8 cellular contexts compared by ENCODE assay signal in genomic region chr17:49227436-49228261, GRCh38. TPM values are rescaled to one million over a fixed set of nuclear protein-coding genes. Genes with fewer than 3 reads are reported as not detected.
DNase-seq lines count a peak whose midpoint lies in the region; ATAC-seq, FAIRE-seq and TF ChIP-seq lines count a peak whose summit lies in the region.

No MANE protein-coding gene starts in this region.

- H3K4me2 ChIP-seq in keratinocyte (ENCODE audit: control insufficient read depth, extremely low read depth, insufficient read depth, low read depth, low read length): no peak overlapping the region

- peaks cover 12% of the 10 kb centered on the region for H3K4me1 ChIP-seq in keratinocyte (ENCODE audit: control insufficient read depth, extremely low read depth, insufficient read depth, low read length)

- CTCF ChIA-PET in MCF 10A (lab: Yijun Ruan, JAX): interaction anchor here (0.5 to 2.4 kb wide), 42 partner anchors 13 to 1257 kb away, joined by 3 to 13 read pairs (median 4); partner anchors contain the start of genes ATP5MC1, CDK5RAP3 and HOXB5

- H3K27me3 Mint-ChIP-seq in MCF 10A (ENCODE audit: insufficient read depth, unreplicated experiment): peaks cover 26% of the 10 kb centered on the region

- no peak overlapping the region for H2AFZ ChIP-seq in keratinocyte (ENCODE audit: control insufficient read depth, low read length)

- DNase-seq in GM12891 (ENCODE audit: insufficient read length, low spot score) (peak; percentile 54), NCI-H2107 (lab: John Stamatoyannopoulos, UW) (peak; percentile 8), MCF 10A (ENCODE audit: unreplicated experiment) (peak; percentile 74), keratinocyte (ENCODE audit: low read depth, low spot score) (peak; percentile 38)
- peak; percentile 67 to 71 (median 70) for DNase-seq in stimulated activated CD4-positive, alpha-beta T cell treated with anti-CD3 and anti-CD28 coated beads, Interleukin-1b, Interleukin-23, amount 100 ng/mL, for 24 hours (ENCODE audit: low read depth in 4 of 4, low spot score in 1 of 4)

- peak; percentile 88 for FAIRE-seq in GM12891 (lab: Jason Lieb, UNC)
- FAIRE-seq in keratinocyte (lab: Jason Lieb, UNC): peak; percentile 75

- dilution Hi-C loops in keratinocyte (cut with MboI; ENCODE audit: extremely low pct_ligation_motif_present, low sequenced_read_pairs): no loop called here

- no peak for ATAC-seq in GM21447 (IDR thresholded peaks at IDR 0.05; ENCODE audit: unreplicated experiment)

- H3K4me1 Mint-ChIP-seq in MCF 10A (ENCODE audit: insufficient read depth, unreplicated experiment): no peaks in the 10 kb centered on the region

- TF ChIP-seq POLR2A in GM12891 (IDR thresholded peaks at IDR 0.05; ENCODE audit: low read depth, low read length): peak; percentile 59; the same call in 1 of the 2 replicates

- H3K36me3 ChIP-seq in keratinocyte (ENCODE audit: control insufficient read depth in 2 of 2, extremely low read depth in 1 of 2, insufficient read depth in 2 of 2, low read length in 2 of 2): no peaks in the 10 kb centered on the region

- no peak overlapping the region for H3K4me3 Mint-ChIP-seq in MCF 10A (ENCODE audit: unreplicated experiment)

- no peaks in the 10 kb centered on the region for H3K36me3 Mint-ChIP-seq in MCF 10A (ENCODE audit: insufficient read depth, unreplicated experiment)

- H3K4me3 ChIP-seq in keratinocyte (ENCODE audit: control insufficient read depth in 2 of 3, extremely low read depth in 1 of 3, insufficient read depth in 2 of 3, low read depth in 1 of 3, low read length in 3 of 3): no peak overlapping the region

- H3K9me3 Mint-ChIP-seq in MCF 10A (ENCODE audit: unreplicated experiment): no peaks in the 10 kb centered on the region

- no peaks in the 10 kb centered on the region for H3K79me2 ChIP-seq in keratinocyte (ENCODE audit: control insufficient read depth, insufficient read depth, low read length)

- POLR2A ChIA-PET in MCF 10A (lab: Yijun Ruan, JAX): interaction anchor here (0.6 to 1.4 kb wide), 2 partner anchors 13 to 112 kb away, joined by 3 read pairs; no protein-coding TSS in a partner anchor

- no TSS peak for BruUV-seq in MCF 10A (replicated peaks; lab: Mats Ljungman, UMichigan)

- intact Hi-C loops in MCF 10A (cut with micrococcal nuclease): loop anchor here (1.0 to 2.0 kb wide), 2 partner anchors 49 to 63 kb away; no protein-coding TSS in a partner anchor

- H3K9me1 ChIP-seq in keratinocyte (ENCODE audit: control insufficient read depth, extremely low read depth, insufficient read depth, low read length): no peaks in the 10 kb centered on the region

- peak; percentile 95 for TF ChIP-seq CTCF in 22Rv1 (IDR thresholded peaks at IDR 0.05)
- peak; percentile 97 for TF ChIP-seq CTCF in VCaP (conservative IDR thresholded peaks at IDR 0.05)
- TF ChIP-seq CTCF in MCF 10A (IDR thresholded peaks at IDR 0.05; ENCODE audit: unreplicated experiment): peak; percentile 89
- peak; percentile 80 to 94 (median 81) for TF ChIP-seq CTCF in keratinocyte (optimal IDR thresholded peaks at IDR 0.05 in 1 of 3, IDR thresholded peaks at IDR 0.05 in 1 of 3, conservative IDR thresholded peaks at IDR 0.05 in 1 of 3; ENCODE audit: extremely low read depth in 1 of 3, insufficient read depth in 2 of 3, low read length in 3 of 3)

- H3K27ac Mint-ChIP-seq in MCF 10A (ENCODE audit: low read depth, unreplicated experiment): no peak overlapping the region

- H4K20me1 ChIP-seq in keratinocyte (ENCODE audit: control insufficient read depth, extremely low read depth, insufficient read depth, low read length): no peaks in the 10 kb centered on the region

- peaks cover 77% of the 10 kb centered on the region for H3K27me3 ChIP-seq in keratinocyte (ENCODE audit: control insufficient read depth, extremely low read depth, insufficient read depth, low read length)

- no peak overlapping the region for H3K9ac ChIP-seq in keratinocyte (ENCODE audit: control insufficient read depth, extremely low read depth, insufficient read depth, low read length)

- no peak overlapping the region for H3K27ac ChIP-seq in 22Rv1
- H3K27ac ChIP-seq in VCaP: no peak overlapping the region
- no peak overlapping the region for H3K27ac ChIP-seq in keratinocyte (ENCODE audit: control insufficient read depth, insufficient read depth, low read length)

- no peaks in the 10 kb centered on the region for H3K9me3 ChIP-seq in keratinocyte (ENCODE audit: control insufficient read depth, low read depth, low read length)

TF ChIP-seq in GM12891, 5 proteins besides CTCF, POLR2A, EP300 and RAD21:
- TF ChIP-seq PAX5 (IDR thresholded peaks at IDR 0.05; ENCODE audit: insufficient read depth, low read length, severe bottlenecking): no peak
- TF ChIP-seq POLR2AphosphoS5 (IDR thresholded peaks at IDR 0.05; ENCODE audit: low read depth, low read length): no peak
- TF ChIP-seq POU2F2 (IDR thresholded peaks at IDR 0.05; ENCODE audit: low read depth, low read length): no peak; the same call in 1 of the 2 replicates
- TF ChIP-seq TAF1 (IDR thresholded peaks at IDR 0.05; ENCODE audit: low read depth, low read length): no peak
- TF ChIP-seq SPI1 (IDR thresholded peaks at IDR 0.05; ENCODE audit: low read depth, low read length): no peak

RNA-seq across cellular contexts. Expression of gene PHOSPHO1, which starts 2.9 kb away (rescaled TPM):
- polyA plus RNA-seq in GM12891 (2012; ENCODE audit: low read depth, missing spikeins): 1.0 TPM
- not detected in 2 replicates for total RNA-seq in MCF 10A (2022)
- polyA plus RNA-seq in keratinocyte: 0.04 to 0.13 TPM (median 0.07 TPM) in 3 replicates
- not detected for polyA plus RNA-seq in keratinocyte (2011; ENCODE audit: low read depth)
- polyA plus RNA-seq in keratinocyte (2011; cell fraction: cytosol; rRNA removed): 0.04 and 0.08 TPM in 2 replicates
- polyA plus RNA-seq in keratinocyte (2011; cell fraction: nucleus; rRNA removed): 0.06 and 0.09 TPM in 2 replicates
- polyA plus RNA-seq in keratinocyte (2012; ENCODE audit: low replicate concordance): 0.15 TPM in 1 of 2 replicates, not detected in the other
- polyA minus RNA-seq in keratinocyte: 0.13 TPM in 1 of 3 replicates, not detected in the others
- not detected for polyA minus RNA-seq in keratinocyte (2011; cell fraction: cytosol; rRNA and poly(A)+ RNA removed)
- polyA minus RNA-seq in keratinocyte (2011; cell fraction: nucleus; rRNA and poly(A)+ RNA removed): not detected in 2 replicates

RNA-seq across cellular contexts. Expression of gene ABI3, which starts 17.1 kb away (rescaled TPM):
- polyA plus RNA-seq in GM12891 (2012; ENCODE audit: low read depth, missing spikeins): 34.6 TPM
- not detected in 2 replicates for total RNA-seq in MCF 10A (2022)
- 0.03 TPM in 1 of 3 replicates, not detected in the others for polyA plus RNA-seq in keratinocyte
- not detected for polyA plus RNA-seq in keratinocyte (2011; ENCODE audit: low read depth)
- polyA plus RNA-seq in keratinocyte (2011; cell fraction: cytosol; rRNA removed): not detected in 2 replicates
- polyA plus RNA-seq in keratinocyte (2011; cell fraction: nucleus; rRNA removed): not detected in 2 replicates
- polyA plus RNA-seq in keratinocyte (2012; ENCODE audit: low replicate concordance): not detected in 2 replicates
- polyA minus RNA-seq in keratinocyte: not detected in 3 replicates
- polyA minus RNA-seq in keratinocyte (2011; cell fraction: cytosol; rRNA and poly(A)+ RNA removed): not detected
- not detected in 2 replicates for polyA minus RNA-seq in keratinocyte (2011; cell fraction: nucleus; rRNA and poly(A)+ RNA removed)

RNA-seq across cellular contexts. Expression of gene GNGT2, which starts 17.3 kb away (rescaled TPM):
- 36.5 TPM for polyA plus RNA-seq in GM12891 (2012; ENCODE audit: low read depth, missing spikeins)
- total RNA-seq in MCF 10A (2022): not detected in 2 replicates
- not detected in 3 replicates for polyA plus RNA-seq in keratinocyte
- not detected for polyA plus RNA-seq in keratinocyte (2011; ENCODE audit: low read depth)
- not detected in 2 replicates for polyA plus RNA-seq in keratinocyte (2011; cell fraction: cytosol; rRNA removed)
- polyA plus RNA-seq in keratinocyte (2011; cell fraction: nucleus; rRNA removed): not detected in 2 replicates
- polyA plus RNA-seq in keratinocyte (2012; ENCODE audit: low replicate concordance): not detected in 2 replicates
- not detected in 3 replicates for polyA minus RNA-seq in keratinocyte
- not detected for polyA minus RNA-seq in keratinocyte (2011; cell fraction: cytosol; rRNA and poly(A)+ RNA removed)
- polyA minus RNA-seq in keratinocyte (2011; cell fraction: nucleus; rRNA and poly(A)+ RNA removed): not detected in 2 replicates

Comparison
In these comparisons a context has a peak if more than half of its experiments do, and no peak if none do; other contexts are left out.
1. DNase-seq: peak in every context shown above with its lines; median percentile 74 in MCF 10A; 70 in stimulated activated CD4-positive, alpha-beta T cell treated with anti-CD3 and anti-CD28 coated beads, Interleukin-1b, Interleukin-23, amount 100 ng/mL, for 24 hours; 54 in GM12891; 38 in keratinocyte; 8 in NCI-H2107.